Comparison of ENCODE assay signal across 20 cellular contexts in genomic region chr12:18919826-18920511, GRCh38.
A peak's percentile ranks its signal among the peaks of the same experiment; 100 is the strongest.
DNase-seq lines count a peak whose midpoint lies in the region; ATAC-seq, FAIRE-seq and TF ChIP-seq lines count a peak whose summit lies in the region.
"Had no signal": no experiment of that assay in that cellular context is flagged by ENCODE, and none has a peak within 500 bp of the region (broad histone marks: within the 10 kb centered on the region; RNA-seq: fewer than 3 reads in every experiment).

No MANE protein-coding gene starts in this region.

- DNase-seq in D721Med (ENCODE audit: insufficient read length, low spot score) (no peak), NCI-H82 treated with DMSO at 0.1 percent for 48 hours (lab: John Stamatoyannopoulos, UW; ENCODE audit: unreplicated experiment) (peak; percentile 65), left colon (peak; percentile 31 to 46), transverse colon (peak; percentile 26), SIG-M5 treated with dmso at 0.1 percent for 504 hours (lab: John Stamatoyannopoulos, UW; ENCODE audit: unreplicated experiment) (no peak), amygdala (lab: John Stamatoyannopoulos, UW) (no peak)
- DNase-seq: BE2C, DMS 273 treated with DMSO at 0.1 percent for 48 hours, NCI-H1092, NCI-H1436 treated with DMSO at 0.1 percent for 48 hours, NCI-H2029, NCI-H2227 treated with DMSO at 0.1 percent for 48 hours, NCI-H510A, SJCRH30, T-helper 1 cell had no signal

- TF ChIP-seq CTCF in D721Med (IDR thresholded peaks at IDR 0.05; ENCODE audit: insufficient read depth, missing control alignments) (no peak), transverse colon (IDR thresholded peaks at IDR 0.05) (no peak)

- TF ChIP-seq POLR2A in transverse colon (IDR thresholded peaks at IDR 0.05), result no peak

- intact Hi-C loops in left colon (cut with DNase I, micrococcal nuclease) (no loop called here), transverse colon (cut with DNase I; ENCODE audit: low total_unique reads) (no loop called here)

- H3K27me3 ChIP-seq in transverse colon, result no peaks in the 10 kb centered on the region
- H3K27me3 ChIP-seq: BE2C, SJCRH30 had no signal

- in situ Hi-C loops in transverse colon (cut with MboI; ENCODE audit: low pct_ligation_motif_present in 1 of 4, low pct_unique_long_range_greater_than_20kb in 1 of 4, low sequenced_read_pairs in 3 of 4), result no loop called here

- peaks cover 0 to 12% (median 6%) of the 10 kb centered on the region in 4 donors for H3K4me1 ChIP-seq in transverse colon
- H3K4me1 ChIP-seq: BE2C, SJCRH30 had no signal

- WGBS in transverse colon (ENCODE audit: low coverage in 1 of 2), 2 donors, result 45 to 61% methylated on average over 1 of the region's 1 CpG

- ATAC-seq in left colon, result peak; percentile 96
- no peak for ATAC-seq in HG02588 (IDR thresholded peaks at IDR 0.05; ENCODE audit: unreplicated experiment)
- ATAC-seq: HCT116, Panc1 had no signal

- H3K36me3 ChIP-seq in transverse colon, result no peaks in the 10 kb centered on the region
- H3K36me3 ChIP-seq: BE2C, SJCRH30 had no signal

- peak; percentile 72 for FAIRE-seq in D721Med (lab: Jason Lieb, UNC)
- FAIRE-seq: GM12891, H1 had no signal

- H3K4me3 ChIP-seq in transverse colon, result no peak overlapping the region
- H3K4me3 ChIP-seq: SJCRH30 had no signal

- peak overlapping the region; percentile 7 to 49 (median 25) for H3K27ac ChIP-seq in transverse colon
- H3K27ac ChIP-seq: SJCRH30 had no signal

- no peak for TF ChIP-seq EP300 in transverse colon (IDR thresholded peaks at IDR 0.05; ENCODE audit: low read depth)

- no peaks in the 10 kb centered on the region for H3K9me3 ChIP-seq in transverse colon
- H3K9me3 ChIP-seq: BE2C, SJCRH30 had no signal

Comparison
In these comparisons a context has a peak if more than half of its experiments do, and no peak if none do; other contexts are left out.
1. DNase-seq: peak in NCI-H82 treated with DMSO at 0.1 percent for 48 hours (single experiment), left colon (2 of 2) and transverse colon (single experiment); none in D721Med (single experiment), SIG-M5 treated with dmso at 0.1 percent for 504 hours (single experiment) and amygdala (0 of 56).